ENCODE assay signal across 7 cellular contexts in genomic region chr3:122383915-122384697, GRCh38. TPM values are rescaled to one million over a fixed set of nuclear protein-coding genes. Genes with fewer than 3 reads are reported as not detected.
DNase-seq lines count a peak whose midpoint lies in the region; ATAC-seq lines count a peak whose summit lies in the region.

Gene FAM162A (plus strand): TSS chr3:122384182. CDS start chr3:122384266, 84 bp downstream.

- peak within 1 kb of the TSS; percentile 89 for H3K27ac ChIP-seq in right cardiac atrium (ENCODE audit: low read length)

- DNase-seq in NCI-H187 (lab: John Stamatoyannopoulos, UW) (peak; percentile 92 to 93), T-helper 2 cell (peak; percentile 86 to 97 (median 90)), anterior cingulate cortex (lab: John Stamatoyannopoulos, UW) (peak; percentile 51 to 95 (median 90)), right cardiac atrium (peak; percentile 95 to 99 (median 98)), renal cortical epithelial cell (ENCODE audit: low read depth) (peak; percentile 75)

- under 1% methylated on average over 51 of the region's 51 CpGs for WGBS in right cardiac atrium

- H3K4me3 ChIP-seq in right cardiac atrium (ENCODE audit: low read length): peak within 1 kb of the TSS; percentile 98

- no peaks in the 10 kb centered on the region for H3K4me1 ChIP-seq in right cardiac atrium (ENCODE audit: control insufficient read depth, insufficient read depth, low read length)

- no peaks in the 10 kb centered on the region for H3K27me3 ChIP-seq in right cardiac atrium (ENCODE audit: control insufficient read depth, insufficient read depth)

- H3K9me3 ChIP-seq in right cardiac atrium (ENCODE audit: control insufficient read depth, low read length): no peaks in the 10 kb centered on the region

- peak; percentile 73 for ATAC-seq in GM18499 (IDR thresholded peaks at IDR 0.05; ENCODE audit: insufficient read depth, unreplicated experiment)
- ATAC-seq in HG02943 (IDR thresholded peaks at IDR 0.05; ENCODE audit: low read depth, unreplicated experiment): peak; percentile 85
- ATAC-seq in right cardiac atrium: peak; percentile 99

- intact Hi-C loops in right cardiac atrium (cut with DNase I): no loop called here

RNA-seq across cellular contexts. Expression of gene FAM162A, which starts in this region (rescaled TPM):
- total RNA-seq in right cardiac atrium (100 to 1,000 TPM; 134 to 174 (median 146) TPM), renal cortical epithelial cell (14.1 and 53.6 TPM in 2 replicates)
- polyA plus RNA-seq in right cardiac atrium: 300 TPM

Comparison
In these comparisons a context has a peak if more than half of its experiments do, and no peak if none do; other contexts are left out.
1. Peak in every context shown above with its lines: DNase-seq, ATAC-seq, H3K4me3 ChIP-seq and H3K27ac ChIP-seq.